Comparison of ENCODE assay signal across 2 cellular contexts in the genomic region with DNA sequence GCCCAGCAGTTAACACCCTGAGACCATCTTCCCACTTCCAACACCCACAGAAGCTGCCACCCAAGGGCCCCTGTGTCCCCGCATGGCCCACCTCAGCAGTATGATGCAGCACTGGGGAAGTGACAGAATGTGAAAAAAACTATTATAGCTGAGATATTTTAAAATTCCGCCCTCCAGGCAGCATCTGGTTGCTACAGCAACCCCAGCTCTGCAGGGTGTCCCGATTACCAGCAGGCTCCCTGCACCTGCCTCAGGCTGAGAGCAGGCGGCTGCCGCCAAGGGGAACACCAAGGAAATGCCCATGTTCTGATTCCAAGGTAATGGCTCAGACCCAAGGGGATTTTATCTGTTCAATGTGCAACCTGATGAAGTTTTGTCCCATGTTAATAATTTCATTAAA.
TF ChIP-seq lines count a peak whose summit lies in the region.

No MANE protein-coding gene starts in this region.

TF ChIP-seq in H1, 55 proteins besides CTCF, POLR2A, EP300 and RAD21:
- TF ChIP-seq TCF12 (IDR thresholded peaks at IDR 0.05; ENCODE audit: low read depth, low read length): 0 out of 2 replicates have a peak, but pooled peaks have one; percentile 63
- TF ChIP-seq, protein P1, sequence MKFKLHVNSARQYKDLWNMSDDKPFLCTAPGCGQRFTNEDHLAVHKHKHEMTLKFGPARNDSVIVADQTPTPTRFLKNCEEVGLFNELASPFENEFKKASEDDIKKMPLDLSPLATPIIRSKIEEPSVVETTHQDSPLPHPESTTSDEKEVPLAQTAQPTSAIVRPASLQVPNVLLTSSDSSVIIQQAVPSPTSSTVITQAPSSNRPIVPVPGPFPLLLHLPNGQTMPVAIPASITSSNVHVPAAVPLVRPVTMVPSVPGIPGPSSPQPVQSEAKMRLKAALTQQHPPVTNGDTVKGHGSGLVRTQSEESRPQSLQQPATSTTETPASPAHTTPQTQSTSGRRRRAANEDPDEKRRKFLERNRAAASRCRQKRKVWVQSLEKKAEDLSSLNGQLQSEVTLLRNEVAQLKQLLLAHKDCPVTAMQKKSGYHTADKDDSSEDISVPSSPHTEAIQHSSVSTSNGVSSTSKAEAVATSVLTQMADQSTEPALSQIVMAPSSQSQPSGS (IDR thresholded peaks at IDR 0.05; ENCODE audit: low read length): no peak

TF ChIP-seq in SK-N-SH treated with all-trans-retinoic acid at 6 μM for 48 hours, 23 proteins besides CTCF, POLR2A, EP300 and RAD21:
- TF ChIP-seq CSDC2 (CRISPR knock-in tag; IDR thresholded peaks at IDR 0.05) (no peak), TCF4 (CRISPR knock-in tag; IDR thresholded peaks at IDR 0.05; ENCODE audit: borderline replicate concordance) (no peak), PPARA (CRISPR knock-in tag; IDR thresholded peaks at IDR 0.05; ENCODE audit: borderline replicate concordance) (no peak), ZFP30 (CRISPR knock-in tag; IDR thresholded peaks at IDR 0.05) (no peak), RARB (CRISPR knock-in tag; IDR thresholded peaks at IDR 0.05) (no peak), ZC3H10 (CRISPR knock-in tag; IDR thresholded peaks at IDR 0.05) (no peak), ZNF565 (CRISPR knock-in tag; conservative IDR thresholded peaks at IDR 0.05; ENCODE audit: low read depth) (no peak), ZNF8 (CRISPR knock-in tag; IDR thresholded peaks at IDR 0.05) (no peak), ZFP3 (CRISPR knock-in tag; IDR thresholded peaks at IDR 0.05) (no peak)
- TF ChIP-seq, protein P2, sequence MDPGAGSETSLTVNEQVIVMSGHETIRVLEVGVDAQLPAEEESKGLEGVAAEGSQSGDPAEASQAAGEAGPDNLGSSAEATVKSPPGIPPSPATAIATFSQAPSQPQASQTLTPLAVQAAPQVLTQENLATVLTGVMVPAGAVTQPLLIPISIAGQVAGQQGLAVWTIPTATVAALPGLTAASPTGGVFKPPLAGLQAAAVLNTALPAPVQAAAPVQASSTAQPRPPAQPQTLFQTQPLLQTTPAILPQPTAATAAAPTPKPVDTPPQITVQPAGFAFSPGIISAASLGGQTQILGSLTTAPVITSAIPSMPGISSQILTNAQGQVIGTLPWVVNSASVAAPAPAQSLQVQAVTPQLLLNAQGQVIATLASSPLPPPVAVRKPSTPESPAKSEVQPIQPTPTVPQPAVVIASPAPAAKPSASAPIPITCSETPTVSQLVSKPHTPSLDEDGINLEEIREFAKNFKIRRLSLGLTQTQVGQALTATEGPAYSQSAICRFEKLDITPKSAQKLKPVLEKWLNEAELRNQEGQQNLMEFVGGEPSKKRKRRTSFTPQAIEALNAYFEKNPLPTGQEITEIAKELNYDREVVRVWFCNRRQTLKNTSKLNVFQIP (CRISPR knock-in tag; IDR thresholded peaks at IDR 0.05; ENCODE audit: borderline replicate concordance, low read depth): no peak
